25 cellular contexts compared by ENCODE assay signal in genomic region chr17:7512824-7513540, GRCh38. TPM values are rescaled to one million over a fixed set of nuclear protein-coding genes. Genes with fewer than 3 reads are reported as not detected.
"Had no signal": no experiment of that assay in that cellular context is flagged by ENCODE, and none has a peak within 500 bp of the region (broad histone marks: within the 10 kb centered on the region; RNA-seq: fewer than 3 reads in every experiment).

No MANE protein-coding gene starts in this region.

- H3K27ac Mint-ChIP-seq: activated naive CD4-positive, alpha-beta T cell treated with anti-CD3 and anti-CD28 coated beads, Interleukin-2, amount 10 ng/mL, durations not matched to agents 7 days and 5 days; neural progenitor cell had no signal

- DNase-seq: activated CD4-positive, alpha-beta T cell treated with anti-CD3 and anti-CD28 coated beads for 1 hour; activated CD4-positive, alpha-beta T cell treated with anti-CD3 and anti-CD28 coated beads, Interleukin-2, amount 50 U/mL, for 48 hours; activated naive CD4-positive, alpha-beta T cell treated with anti-CD3 and anti-CD28 coated beads, Interleukin-2, amount 10 ng/mL, durations not matched to agents 7 days and 5 days; effector CD8-positive, alpha-beta T cell; esophagus squamous epithelium; mesendoderm; ovary; right lobe of liver; stimulated activated CD4-positive, alpha-beta T cell treated with anti-CD3 and anti-CD28 coated beads, Interleukin-4, amount 100 ng/mL, for 1 hour; T-helper 2 cell; thyroid gland had no signal

- H3K9ac ChIP-seq: neural progenitor cell had no signal

- H3K36me3 ChIP-seq: neural progenitor cell, ovary had no signal

- H3K4me2 ChIP-seq: neural progenitor cell, smooth muscle cell had no signal

- ATAC-seq: naive thymus-derived CD4-positive, alpha-beta T cell had no signal

- H3K27ac ChIP-seq: esophagus squamous epithelium, neural progenitor cell, ovary, right lobe of liver, thyroid gland, VCaP had no signal

- H3K4me3 Mint-ChIP-seq: activated naive CD4-positive, alpha-beta T cell treated with anti-CD3 and anti-CD28 coated beads, Interleukin-2, amount 10 ng/mL, durations not matched to agents 7 days and 5 days; neural progenitor cell had no signal

- H3K9me3 Mint-ChIP-seq: activated naive CD4-positive, alpha-beta T cell treated with anti-CD3 and anti-CD28 coated beads, Interleukin-2, amount 10 ng/mL, durations not matched to agents 7 days and 5 days; naive thymus-derived CD4-positive, alpha-beta T cell; neural progenitor cell had no signal

- H3K27me3 Mint-ChIP-seq: activated naive CD4-positive, alpha-beta T cell treated with anti-CD3 and anti-CD28 coated beads, Interleukin-2, amount 10 ng/mL, durations not matched to agents 7 days and 5 days; naive thymus-derived CD4-positive, alpha-beta T cell had no signal

- H3K4me1 ChIP-seq: breast epithelium, neural progenitor cell, thyroid gland had no signal

- H2AFZ ChIP-seq: neural progenitor cell had no signal

- H3K4me3 ChIP-seq: breast epithelium, esophagus squamous epithelium, neural progenitor cell, ovary, right lobe of liver, smooth muscle cell, thyroid gland had no signal

- H3K4me1 Mint-ChIP-seq: neural progenitor cell had no signal

- FAIRE-seq: astrocyte had no signal

- H3K27me3 ChIP-seq: breast epithelium, esophagus squamous epithelium, neural progenitor cell, ovary, right lobe of liver, thyroid gland had no signal

- H3K9me3 ChIP-seq: breast epithelium, esophagus squamous epithelium, ovary, right lobe of liver, thyroid gland had no signal

RNA-seq across cellular contexts. Expression of gene SLC35G6, which starts 31.7 kb away (rescaled TPM):
- total RNA-seq: astrocyte, breast epithelium, cerebellum, esophagus squamous epithelium, fibroblast of villous mesenchyme, glomerular endothelial cell, liver, mucosa of gallbladder, ovary, right lobe of liver, smooth muscle cell, subcutaneous adipose tissue, thyroid gland, urinary bladder had no signal
- polyA plus RNA-seq: adipose tissue; liver; naive thymus-derived CD4-positive, alpha-beta T cell; ovary; smooth muscle cell; urinary bladder had no signal
